ENCODE assay signal across 11 cellular contexts in the genomic region with DNA sequence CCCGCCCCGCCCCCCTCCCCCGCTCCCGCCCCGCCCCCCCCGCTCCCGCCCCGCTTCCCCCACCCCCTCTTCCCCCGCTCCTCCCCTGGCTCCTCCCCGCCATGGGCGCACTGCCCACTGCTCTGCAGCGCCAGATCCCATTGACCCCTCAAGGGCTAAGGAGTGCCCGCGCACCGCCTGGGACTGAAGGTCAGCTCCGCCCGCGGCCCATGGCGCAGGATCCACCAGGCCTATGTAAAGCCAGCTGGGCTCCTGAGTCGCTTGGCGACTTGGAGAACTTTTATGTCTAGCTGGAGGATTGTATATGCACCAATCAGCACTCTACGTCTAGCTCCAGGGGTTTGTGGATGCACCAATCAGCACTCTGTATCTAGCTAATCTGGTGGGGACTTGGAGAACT.
"Had no signal": no experiment of that assay in that cellular context is flagged by ENCODE, and none has a peak within 500 bp of the region (broad histone marks: within the 10 kb centered on the region; RNA-seq: fewer than 3 reads in every experiment).

No MANE protein-coding gene starts in this region.

- H3K36me3 ChIP-seq: SJCRH30 had no signal

- H3K27ac ChIP-seq: SJCRH30 had no signal

- ATAC-seq: left lobe of liver had no signal

- DNase-seq: activated CD4-positive, alpha-beta T cell treated with anti-CD3 and anti-CD28 coated beads, Interleukin-2, amount 50 U/mL, for 48 hours; activated CD4-positive, CD25-positive, alpha-beta regulatory T cell treated with anti-CD3 and anti-CD28 coated beads, Interleukin-2, amount 50 U/mL, for 72 hours; amniotic stem cell; retina; SJCRH30; SW 1271; trophoblast cell had no signal

- FAIRE-seq: colon, endometrium, keratinocyte had no signal

- H3K4me1 ChIP-seq: SJCRH30 had no signal

- H3K4me3 ChIP-seq: SJCRH30 had no signal

- H3K9me3 ChIP-seq: SJCRH30 had no signal

- H3K27me3 ChIP-seq: SJCRH30 had no signal
